In genomic region chr6:32692019-32692418, GRCh38 we compare ENCODE assay signal across 8 cellular contexts. TPM values are rescaled to one million over a fixed set of nuclear protein-coding genes. Genes with fewer than 3 reads are reported as not detected.
DNase-seq lines count a peak whose midpoint lies in the region; ATAC-seq, FAIRE-seq and TF ChIP-seq lines count a peak whose summit lies in the region.

No MANE protein-coding gene starts in this region.

- H3K4me1 Mint-ChIP-seq in progenitor cell of endocrine pancreas (ENCODE audit: low read depth), result no peaks in the 10 kb centered on the region

- ATAC-seq in GM21737 (IDR thresholded peaks at IDR 0.05; ENCODE audit: unreplicated experiment) (no peak), HG03378 (IDR thresholded peaks at IDR 0.05; ENCODE audit: unreplicated experiment) (no peak)

- DNase-seq in GM20000 (ENCODE audit: low spot score) (peak; percentile 53), T-helper 1 cell (peak; percentile 23 to 58 (median 38)), bronchial epithelial cell (ENCODE audit: low read depth) (peak; percentile 54), progenitor cell of endocrine pancreas (ENCODE audit: low spot score, unreplicated experiment) (no peak), nucleus accumbens (lab: John Stamatoyannopoulos, UW) (no peak), posterior vena cava (ENCODE audit: low spot score) (no peak)

- H3K27me3 Mint-ChIP-seq in progenitor cell of endocrine pancreas, result peaks cover 6% of the 10 kb centered on the region

- intact Hi-C loops in posterior vena cava (cut with DNase I), result no loop called here

- H3K4me3 Mint-ChIP-seq in progenitor cell of endocrine pancreas (ENCODE audit: low read depth), result no peak overlapping the region

- no peak overlapping the region for H3K27ac Mint-ChIP-seq in progenitor cell of endocrine pancreas

- peaks cover 1% of the 10 kb centered on the region for H3K27me3 ChIP-seq in bronchial epithelial cell (ENCODE audit: control insufficient read depth, insufficient read depth, low read length)

- no peak for FAIRE-seq in bronchial epithelial cell (lab: Jason Lieb, UNC)

- peak; percentile 22 for TF ChIP-seq CTCF in GM20000 (IDR thresholded peaks at IDR 0.05; ENCODE audit: extremely low read depth, missing control alignments)
- peak; percentile 65 for TF ChIP-seq CTCF in bronchial epithelial cell (IDR thresholded peaks at IDR 0.05; ENCODE audit: insufficient read depth, low read length, severe bottlenecking)
- TF ChIP-seq CTCF in progenitor cell of endocrine pancreas (IDR thresholded peaks at IDR 0.05; ENCODE audit: unreplicated experiment), result peak; percentile 52

- no peaks in the 10 kb centered on the region for H3K36me3 ChIP-seq in bronchial epithelial cell (ENCODE audit: control insufficient read depth, insufficient read depth, low read length)

- H3K36me3 Mint-ChIP-seq in progenitor cell of endocrine pancreas (ENCODE audit: insufficient read depth), result no peaks in the 10 kb centered on the region

- peaks cover 4% of the 10 kb centered on the region for H3K9me3 Mint-ChIP-seq in progenitor cell of endocrine pancreas (ENCODE audit: low read depth)

- H3K4me3 ChIP-seq in bronchial epithelial cell (ENCODE audit: low read depth, low read length), result no peak overlapping the region

RNA-seq across cellular contexts. Expression of gene HLA-DQB1, which starts 25.6 kb away (rescaled TPM):
- total RNA-seq in bronchial epithelial cell, result 1.4 TPM in 1 of 2 replicates, not detected in the other
- 6.1 TPM in 2 replicates for total RNA-seq in progenitor cell of endocrine pancreas
- total RNA-seq in posterior vena cava, result 10 to 100 TPM in 1 of 2 donors, 1 to 10 TPM in 1; 4.2 to 13.8 TPM

RNA-seq across cellular contexts. Expression of gene HLA-DQA2, which starts 49.2 kb away (rescaled TPM):
- total RNA-seq in bronchial epithelial cell (not detected in 2 replicates), progenitor cell of endocrine pancreas (0.44 and 0.79 TPM in 2 replicates), posterior vena cava (1 to 10 TPM in 1 of 2 donors, under 1 TPM in 1; 0.52 to 1.1 TPM)

RNA-seq across cellular contexts. Expression of gene HLA-DQA1, which starts 54.8 kb away (rescaled TPM):
- not detected in 2 replicates for total RNA-seq in bronchial epithelial cell
- total RNA-seq in progenitor cell of endocrine pancreas, result not detected in 2 replicates
- 10 to 100 TPM in 1 of 2 donors, 1 to 10 TPM in 1; 8.7 to 10.8 TPM for total RNA-seq in posterior vena cava

Comparison
In these comparisons a context has a peak if more than half of its experiments do, and no peak if none do; other contexts are left out.
1. DNase-seq: peak in GM20000 (single experiment), T-helper 1 cell (5 of 5) and bronchial epithelial cell (single experiment); none in progenitor cell of endocrine pancreas (single experiment), nucleus accumbens (0 of 56) and posterior vena cava (single experiment).
2. Peak in every context shown above with its lines, with median percentiles within 50 percentile points of each other: CTCF ChIP-seq.